9 cellular contexts compared by ENCODE assay signal in the genomic region with DNA sequence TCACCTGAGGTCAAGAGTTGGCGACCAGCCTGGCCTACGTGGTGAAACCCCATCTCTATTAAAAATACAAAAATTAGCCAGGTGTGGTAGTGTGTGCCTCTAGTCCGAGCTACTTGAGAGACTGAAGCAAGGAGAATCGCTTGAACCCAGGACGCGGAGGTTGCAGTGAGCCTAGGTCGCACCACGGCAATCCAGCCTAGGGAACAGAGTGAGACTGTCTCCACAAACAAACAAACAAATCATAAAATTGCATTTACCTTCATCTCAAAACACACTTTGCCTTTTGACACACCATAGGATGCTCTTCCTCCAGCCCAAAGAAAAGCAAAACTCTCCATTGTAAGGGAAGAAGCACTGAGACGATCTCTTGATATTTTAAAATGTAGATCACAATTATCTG.
DNase-seq lines count a peak whose midpoint lies in the region; ATAC-seq and TF ChIP-seq lines count a peak whose summit lies in the region.
"Had no signal": no experiment of that assay in that cellular context is flagged by ENCODE, and none has a peak within 500 bp of the region (broad histone marks: within the 10 kb centered on the region; RNA-seq: fewer than 3 reads in every experiment).

No MANE protein-coding gene starts in this region.

- TF ChIP-seq CTCF in GM06990 (IDR thresholded peaks at IDR 0.05; ENCODE audit: insufficient read depth, low read length, poor library complexity, severe bottlenecking) (no peak), neutrophil (IDR thresholded peaks at IDR 0.05) (no peak)

- peaks cover 44 to 67% of the 10 kb centered on the region in 2 donors for H3K4me1 Mint-ChIP-seq in effector memory CD8-positive, alpha-beta T cell (ENCODE audit: low read depth in 2 of 2)

- no peaks in the 10 kb centered on the region for H3K9me3 ChIP-seq in NT2/D1 (ENCODE audit: insufficient read depth, low read length)
- H3K9me3 ChIP-seq in neutrophil: no peaks in the 10 kb centered on the region

- H3K27me3 Mint-ChIP-seq in effector memory CD8-positive, alpha-beta T cell: no peaks in the 10 kb centered on the region

- H3K36me3 Mint-ChIP-seq in effector memory CD8-positive, alpha-beta T cell (ENCODE audit: insufficient read depth): peaks cover 100% of the 10 kb centered on the region

- H3K4me3 ChIP-seq in GM06990 (replicated peaks; ENCODE audit: low read depth, low read length): peak overlapping the region; percentile 25; the same call in 1 of the 2 replicates
- H3K4me3 ChIP-seq in NT2/D1 (ENCODE audit: insufficient read length, low read depth): peak overlapping the region; percentile 6
- H3K4me3 ChIP-seq in neutrophil (ENCODE audit: low read depth in 1 of 2, low read length in 1 of 2): no peak overlapping the region

- H3K27me3 ChIP-seq in GM06990 (replicated peaks; ENCODE audit: control insufficient read depth, insufficient read depth, low read length) (no peaks in the 10 kb centered on the region), NT2/D1 (ENCODE audit: insufficient read depth, insufficient read length) (no peaks in the 10 kb centered on the region), neutrophil (no peaks in the 10 kb centered on the region)

- ATAC-seq in effector memory CD8-positive, alpha-beta T cell (replicated peaks): no peak
- ATAC-seq in GM18868 (IDR thresholded peaks at IDR 0.05; ENCODE audit: unreplicated experiment): no peak
- ATAC-seq in HG02678 (IDR thresholded peaks at IDR 0.05; ENCODE audit: unreplicated experiment): no peak

- peaks cover 27% of the 10 kb centered on the region for H3K36me3 ChIP-seq in GM06990 (ENCODE audit: control insufficient read depth, insufficient read depth, low read length)
- peaks cover 84% of the 10 kb centered on the region for H3K36me3 ChIP-seq in NT2/D1 (ENCODE audit: insufficient read depth, insufficient read length, low read length)
- peaks cover 61% of the 10 kb centered on the region for H3K36me3 ChIP-seq in neutrophil

- H3K4me1 ChIP-seq in NT2/D1 (ENCODE audit: insufficient read depth, insufficient read length): peaks cover 3% of the 10 kb centered on the region
- peaks cover 34 to 35% of the 10 kb centered on the region in 2 experiments for H3K4me1 ChIP-seq in neutrophil (ENCODE audit: control insufficient read depth in 1 of 2, insufficient read depth in 1 of 2, low read depth in 1 of 2, low read length in 1 of 2)

- H3K9ac ChIP-seq in NT2/D1 (ENCODE audit: insufficient read length, low read depth): peak overlapping the region; percentile 52

- H3K27ac ChIP-seq in neutrophil: peak overlapping the region; percentile 99

- peak overlapping the region; percentile 75 to 100 for H3K27ac Mint-ChIP-seq in effector memory CD8-positive, alpha-beta T cell

- H3K9me3 Mint-ChIP-seq in effector memory CD8-positive, alpha-beta T cell: no peaks in the 10 kb centered on the region

- DNase-seq in GM06990 (ENCODE audit: extremely low read depth, insufficient read length) (no peak), NT2/D1 (ENCODE audit: low read depth, low spot score) (no peak), MV-4-11 (lab: John Stamatoyannopoulos, UW) (no peak), anterior cingulate cortex (lab: John Stamatoyannopoulos, UW) (no peak)
- no peak for DNase-seq in effector memory CD8-positive, alpha-beta T cell
- DNase-seq: stimulated activated CD4-positive, alpha-beta T cell treated with anti-CD3 and anti-CD28 coated beads, Interleukin-1b, Interleukin-23, amount 100 ng/mL, for 48 hours had no signal

- H3K4me3 Mint-ChIP-seq in effector memory CD8-positive, alpha-beta T cell: peak overlapping the region; percentile 90 to 97

Comparison
In these comparisons a context has a peak if more than half of its experiments do, and no peak if none do; other contexts are left out.
1. H3K4me3 ChIP-seq: peak in GM06990 (single experiment) and NT2/D1 (single experiment); none in neutrophil (0 of 2).